8 cellular contexts compared by ENCODE assay signal in the genomic region with DNA sequence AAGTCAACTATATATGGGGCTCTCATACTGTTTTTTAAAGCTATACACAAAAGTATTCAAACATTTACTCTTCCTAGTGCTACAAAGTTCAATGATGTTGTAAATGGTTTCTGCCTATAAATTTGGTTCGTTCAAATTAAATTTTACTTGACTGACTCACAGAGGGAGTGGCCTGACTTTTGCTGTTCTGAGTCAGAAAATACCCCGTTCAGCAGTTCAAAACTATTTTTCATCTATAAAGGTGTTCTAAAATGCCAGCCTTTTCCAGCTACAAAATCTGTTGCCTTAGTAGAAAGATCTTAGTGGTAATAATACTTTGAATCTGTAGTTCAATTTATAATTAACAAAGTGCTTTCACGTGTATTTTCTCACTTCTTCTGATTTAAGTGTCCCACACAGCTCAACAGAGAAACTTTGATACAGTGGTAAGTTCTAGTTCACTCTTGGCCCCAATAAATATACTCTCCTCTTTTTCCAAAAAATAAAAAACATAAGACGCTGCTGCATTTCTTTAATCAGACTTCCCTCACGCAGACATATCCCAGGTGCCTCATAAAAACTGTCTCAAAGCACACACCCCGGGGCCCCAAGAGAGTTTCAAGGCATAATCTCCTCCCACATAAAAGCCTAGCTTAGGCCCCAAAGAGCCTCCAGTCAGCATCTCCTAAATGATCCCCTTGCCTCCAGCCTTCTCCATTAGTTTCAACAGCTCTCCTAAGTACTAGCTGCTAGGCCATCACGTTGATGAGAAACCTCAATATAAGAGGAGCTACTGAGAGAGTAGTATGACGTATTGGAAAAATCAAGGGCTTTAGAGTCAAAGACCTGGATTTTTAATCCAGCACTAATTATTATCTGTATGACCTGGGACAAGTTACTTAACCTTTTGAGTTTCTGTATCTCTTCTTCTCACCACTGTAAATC. TPM values are rescaled to one million over a fixed set of nuclear protein-coding genes. Genes with fewer than 3 reads are reported as not detected.
DNase-seq lines count a peak whose midpoint lies in the region; ATAC-seq and TF ChIP-seq lines count a peak whose summit lies in the region.

No MANE protein-coding gene starts in this region.

- peaks cover 81% of the 10 kb centered on the region for H3K4me1 ChIP-seq in OCI-LY3 (ENCODE audit: low read length)

- peaks cover 41 to 87% (median 81%) of the 10 kb centered on the region in 4 donors for H3K4me1 Mint-ChIP-seq in naive thymus-derived CD8-positive, alpha-beta T cell

- H3K4me3 ChIP-seq in OCI-LY3 (ENCODE audit: low read length), result peak overlapping the region; percentile 98
- peak overlapping the region; percentile 3 to 95 for H3K4me3 ChIP-seq in cardiac fibroblast (replicated peaks in 1 of 2; ENCODE audit: low read depth in 2 of 2, low read length in 2 of 2)

- peak in 1 of 2 donors; percentile 12 for ATAC-seq in naive thymus-derived CD8-positive, alpha-beta T cell
- no peak for ATAC-seq in GM21381 (IDR thresholded peaks at IDR 0.05; ENCODE audit: unreplicated experiment)

- peak overlapping the region; percentile 86 to 99 (median 96) for H3K27ac Mint-ChIP-seq in naive thymus-derived CD8-positive, alpha-beta T cell

- H3K4me3 Mint-ChIP-seq in naive thymus-derived CD8-positive, alpha-beta T cell, result peak overlapping the region; percentile 90 to 100 (median 96)

- DNase-seq in GM10266 (ENCODE audit: extremely low spot score), result peak; percentile 20
- peak; percentile 58 to 69 for DNase-seq in cardiac fibroblast (ENCODE audit: low read depth in 2 of 2)
- peak in 1 of 10 donors; percentile 30 for DNase-seq in naive thymus-derived CD8-positive, alpha-beta T cell
- no peak for DNase-seq in T-helper 9 cell
- no peak for DNase-seq in T1000 (lab: John Stamatoyannopoulos, UW)
- DNase-seq in HuH-7 (ENCODE audit: low spot score), result no peak

- POLR2A ChIA-PET in naive thymus-derived CD8-positive, alpha-beta T cell (lab: Charles Lee), result interaction anchor here (0.6 to 5.1 kb wide), 16 partner anchors 8 to 323 kb away, joined by 3 to 35 read pairs (median 4); a partner anchor contains a TSS

- peaks cover 6% of the 10 kb centered on the region for H3K36me3 ChIP-seq in OCI-LY3 (replicated peaks; ENCODE audit: low read depth, low read length)

- peak overlapping the region; percentile 79 for H3K27ac ChIP-seq in OCI-LY3 (ENCODE audit: low read length)

- H3K36me3 Mint-ChIP-seq in naive thymus-derived CD8-positive, alpha-beta T cell, result peaks cover 0 to 5% (median 0%) of the 10 kb centered on the region in 3 donors

- no peaks in the 10 kb centered on the region for H3K27me3 Mint-ChIP-seq in naive thymus-derived CD8-positive, alpha-beta T cell

- TF ChIP-seq CTCF in GM10266 (IDR thresholded peaks at IDR 0.05; ENCODE audit: control insufficient read depth, insufficient read depth, low read depth, missing control alignments) (no peak), OCI-LY3 (IDR thresholded peaks at IDR 0.05; ENCODE audit: low read depth, low read length) (no peak), cardiac fibroblast (IDR thresholded peaks at IDR 0.05; ENCODE audit: low read depth, low read length) (no peak)

- peaks cover 86% of the 10 kb centered on the region for H3K79me2 ChIP-seq in OCI-LY3 (ENCODE audit: low read length)

- no peaks in the 10 kb centered on the region for H3K9me3 ChIP-seq in OCI-LY3 (ENCODE audit: insufficient read depth, low read length)

- no peaks in the 10 kb centered on the region for H3K9me3 Mint-ChIP-seq in naive thymus-derived CD8-positive, alpha-beta T cell

- H2AFZ ChIP-seq in OCI-LY3 (ENCODE audit: low read depth, low read length), result no peak overlapping the region

- H3K27me3 ChIP-seq in OCI-LY3 (ENCODE audit: low read depth, low read length), result no peaks in the 10 kb centered on the region

- peak overlapping the region; percentile 57 for H3K9ac ChIP-seq in OCI-LY3 (ENCODE audit: low read length)

- H4K20me1 ChIP-seq in OCI-LY3 (ENCODE audit: insufficient read depth, low read length), result peaks cover 72% of the 10 kb centered on the region

- H3K4me2 ChIP-seq in OCI-LY3 (ENCODE audit: low read length), result peak overlapping the region; percentile 94

RNA-seq across cellular contexts. Expression of a gene that starts 3.2 kb away (rescaled TPM):
- total RNA-seq in naive thymus-derived CD8-positive, alpha-beta T cell, result 100 to 1,000 TPM; 230 to 235 TPM
- 100 to 1,000 TPM; 287 to 748 (median 546) TPM for polyA plus RNA-seq in naive thymus-derived CD8-positive, alpha-beta T cell

Comparison
In these comparisons a context has a peak if more than half of its experiments do, and no peak if none do; other contexts are left out.
1. DNase-seq: peak in GM10266 (single experiment) and cardiac fibroblast (2 of 2); none in T-helper 9 cell (single experiment), T1000 (single experiment) and HuH-7 (single experiment).